ENCODE assay signal across 23 cellular contexts in genomic region chrX:109049903-109050302, GRCh38.
DNase-seq lines count a peak whose midpoint lies in the region; ATAC-seq, FAIRE-seq and TF ChIP-seq lines count a peak whose summit lies in the region.
"Had no signal": no experiment of that assay in that cellular context is flagged by ENCODE, and none has a peak within 500 bp of the region (broad histone marks: within the 10 kb centered on the region; RNA-seq: fewer than 3 reads in every experiment).

No MANE protein-coding gene starts in this region.

- CTCF ChIA-PET in activated CD8-positive, alpha-beta memory T cell treated with anti-CD3 and anti-CD28 coated beads, Interleukin-2, amount 10 ng/mL, durations not matched to agents 7 days and 5 days (lab: Charles Lee), result no interaction called here

- peaks cover 2% of the 10 kb centered on the region for H3K9me3 Mint-ChIP-seq in activated CD8-positive, alpha-beta memory T cell treated with anti-CD3 and anti-CD28 coated beads, Interleukin-2, amount 10 ng/mL, durations not matched to agents 7 days and 5 days (ENCODE audit: low read depth)
- H3K9me3 Mint-ChIP-seq: activated naive CD4-positive, alpha-beta T cell treated with anti-CD3 and anti-CD28 coated beads, Interleukin-2, amount 10 ng/mL, durations not matched to agents 7 days and 5 days; stimulated activated naive CD8-positive, alpha-beta T cell treated with anti-CD3 and anti-CD28 coated beads, Interleukin-15, amount 100 ng/mL, for 72 hours had no signal

- H3K36me3 ChIP-seq in bronchial epithelial cell (ENCODE audit: control insufficient read depth, insufficient read depth, low read length), result no peaks in the 10 kb centered on the region
- H3K36me3 ChIP-seq: lower lobe of right lung, ovary, upper lobe of right lung had no signal

- no peaks in the 10 kb centered on the region for H3K27me3 Mint-ChIP-seq in activated CD8-positive, alpha-beta memory T cell treated with anti-CD3 and anti-CD28 coated beads, Interleukin-2, amount 10 ng/mL, durations not matched to agents 7 days and 5 days
- H3K27me3 Mint-ChIP-seq: activated naive CD4-positive, alpha-beta T cell treated with anti-CD3 and anti-CD28 coated beads, Interleukin-2, amount 10 ng/mL, durations not matched to agents 7 days and 5 days; CD4-positive, alpha-beta T cell; stimulated activated naive CD8-positive, alpha-beta T cell treated with anti-CD3 and anti-CD28 coated beads, Interleukin-15, amount 100 ng/mL, for 72 hours had no signal

- no peak overlapping the region for H3K27ac Mint-ChIP-seq in activated CD8-positive, alpha-beta memory T cell treated with anti-CD3 and anti-CD28 coated beads, Interleukin-2, amount 10 ng/mL, durations not matched to agents 7 days and 5 days
- H3K27ac Mint-ChIP-seq: activated naive CD4-positive, alpha-beta T cell treated with anti-CD3 and anti-CD28 coated beads, Interleukin-2, amount 10 ng/mL, durations not matched to agents 7 days and 5 days; CD4-positive, alpha-beta T cell; stimulated activated naive CD8-positive, alpha-beta T cell treated with anti-CD3 and anti-CD28 coated beads, Interleukin-15, amount 100 ng/mL, for 72 hours had no signal

- DNase-seq in ELF-1 (ENCODE audit: low read depth, low spot score) (peak; percentile 40), LNCaP clone FGC (ENCODE audit: low read depth) (no peak), bronchial epithelial cell (ENCODE audit: low read depth) (peak; percentile 1), iPS-NIHi7 (ENCODE audit: extremely low spot score) (peak; percentile 55), AML-193 (lab: John Stamatoyannopoulos, UW) (no peak), NCI-H226 (no peak), NCI-H524 treated with DMSO at 0.1 percent for 48 hours (lab: John Stamatoyannopoulos, UW) (no peak)
- no peak for DNase-seq in activated CD8-positive, alpha-beta memory T cell treated with anti-CD3 and anti-CD28 coated beads, Interleukin-2, amount 10 ng/mL, durations not matched to agents 7 days and 5 days
- DNase-seq: ACHN; activated CD4-positive, alpha-beta T cell treated with anti-CD3 and anti-CD28 coated beads, Interleukin-2, amount 50 U/mL, for 4 hours; activated naive CD4-positive, alpha-beta T cell treated with anti-CD3 and anti-CD28 coated beads, Interleukin-2, amount 10 ng/mL, durations not matched to agents 7 days and 5 days; activated T-cell treated with anti-CD3 and anti-CD28 coated beads, Interleukin-2, amount 50 U/mL, for 1 hour; CD4-positive, alpha-beta T cell; cortex of kidney; GM23248; KBM-7; lower lobe of right lung; NCI-H1105; NCI-H82; ovary; stimulated activated CD4-positive, alpha-beta T cell treated with anti-CD3 and anti-CD28 coated beads, Interleukin-2, amount 100 ng/mL, for 24 hours; stimulated activated naive CD8-positive, alpha-beta T cell treated with anti-CD3 and anti-CD28 coated beads, Interleukin-15, amount 100 ng/mL, for 72 hours; upper lobe of right lung had no signal

- ATAC-seq in activated CD8-positive, alpha-beta memory T cell treated with anti-CD3 and anti-CD28 coated beads, Interleukin-2, amount 10 ng/mL, durations not matched to agents 7 days and 5 days, result no peak
- ATAC-seq: lower lobe of right lung; stimulated activated naive CD8-positive, alpha-beta T cell treated with anti-CD3 and anti-CD28 coated beads, Interleukin-15, amount 100 ng/mL, for 72 hours; upper lobe of right lung had no signal

- H3K4me3 ChIP-seq in LNCaP clone FGC (ENCODE audit: low read depth, low read length), result no peak overlapping the region
- no peak overlapping the region for H3K4me3 ChIP-seq in bronchial epithelial cell (ENCODE audit: low read depth, low read length)
- H3K4me3 ChIP-seq: GM23248, lower lobe of right lung, ovary, upper lobe of right lung had no signal

- no peaks in the 10 kb centered on the region for H3K4me1 Mint-ChIP-seq in activated CD8-positive, alpha-beta memory T cell treated with anti-CD3 and anti-CD28 coated beads, Interleukin-2, amount 10 ng/mL, durations not matched to agents 7 days and 5 days
- H3K4me1 Mint-ChIP-seq: activated naive CD4-positive, alpha-beta T cell treated with anti-CD3 and anti-CD28 coated beads, Interleukin-2, amount 10 ng/mL, durations not matched to agents 7 days and 5 days; stimulated activated naive CD8-positive, alpha-beta T cell treated with anti-CD3 and anti-CD28 coated beads, Interleukin-15, amount 100 ng/mL, for 72 hours had no signal

- H3K27me3 ChIP-seq in bronchial epithelial cell (ENCODE audit: control insufficient read depth, insufficient read depth, low read length), result no peaks in the 10 kb centered on the region
- H3K27me3 ChIP-seq: ovary, upper lobe of right lung had no signal

- no peak for FAIRE-seq in bronchial epithelial cell (lab: Jason Lieb, UNC)

- H3K4me3 Mint-ChIP-seq in activated CD8-positive, alpha-beta memory T cell treated with anti-CD3 and anti-CD28 coated beads, Interleukin-2, amount 10 ng/mL, durations not matched to agents 7 days and 5 days, result no peak overlapping the region
- H3K4me3 Mint-ChIP-seq: activated naive CD4-positive, alpha-beta T cell treated with anti-CD3 and anti-CD28 coated beads, Interleukin-2, amount 10 ng/mL, durations not matched to agents 7 days and 5 days; CD4-positive, alpha-beta T cell; stimulated activated naive CD8-positive, alpha-beta T cell treated with anti-CD3 and anti-CD28 coated beads, Interleukin-15, amount 100 ng/mL, for 72 hours had no signal

- no peaks in the 10 kb centered on the region for H3K36me3 Mint-ChIP-seq in activated CD8-positive, alpha-beta memory T cell treated with anti-CD3 and anti-CD28 coated beads, Interleukin-2, amount 10 ng/mL, durations not matched to agents 7 days and 5 days
- H3K36me3 Mint-ChIP-seq: activated naive CD4-positive, alpha-beta T cell treated with anti-CD3 and anti-CD28 coated beads, Interleukin-2, amount 10 ng/mL, durations not matched to agents 7 days and 5 days had no signal

- TF ChIP-seq CTCF in LNCaP clone FGC (IDR thresholded peaks at IDR 0.05; ENCODE audit: control insufficient read depth, extremely low read depth, insufficient read depth), result peak; percentile 28
- TF ChIP-seq CTCF in bronchial epithelial cell (IDR thresholded peaks at IDR 0.05; ENCODE audit: insufficient read depth, low read length, severe bottlenecking), result peak; percentile 34

Comparison
In these comparisons a context has a peak if more than half of its experiments do, and no peak if none do; other contexts are left out.
1. DNase-seq: peak in ELF-1 (single experiment), bronchial epithelial cell (single experiment) and iPS-NIHi7 (single experiment); none in LNCaP clone FGC (single experiment), AML-193 (0 of 2), activated CD8-positive, alpha-beta memory T cell treated with anti-CD3 and anti-CD28 coated beads, Interleukin-2, amount 10 ng/mL, durations not matched to agents 7 days and 5 days (single experiment), NCI-H226 (single experiment) and NCI-H524 treated with DMSO at 0.1 percent for 48 hours (single experiment).